ENCODE assay signal across 35 cellular contexts in the genomic region with DNA sequence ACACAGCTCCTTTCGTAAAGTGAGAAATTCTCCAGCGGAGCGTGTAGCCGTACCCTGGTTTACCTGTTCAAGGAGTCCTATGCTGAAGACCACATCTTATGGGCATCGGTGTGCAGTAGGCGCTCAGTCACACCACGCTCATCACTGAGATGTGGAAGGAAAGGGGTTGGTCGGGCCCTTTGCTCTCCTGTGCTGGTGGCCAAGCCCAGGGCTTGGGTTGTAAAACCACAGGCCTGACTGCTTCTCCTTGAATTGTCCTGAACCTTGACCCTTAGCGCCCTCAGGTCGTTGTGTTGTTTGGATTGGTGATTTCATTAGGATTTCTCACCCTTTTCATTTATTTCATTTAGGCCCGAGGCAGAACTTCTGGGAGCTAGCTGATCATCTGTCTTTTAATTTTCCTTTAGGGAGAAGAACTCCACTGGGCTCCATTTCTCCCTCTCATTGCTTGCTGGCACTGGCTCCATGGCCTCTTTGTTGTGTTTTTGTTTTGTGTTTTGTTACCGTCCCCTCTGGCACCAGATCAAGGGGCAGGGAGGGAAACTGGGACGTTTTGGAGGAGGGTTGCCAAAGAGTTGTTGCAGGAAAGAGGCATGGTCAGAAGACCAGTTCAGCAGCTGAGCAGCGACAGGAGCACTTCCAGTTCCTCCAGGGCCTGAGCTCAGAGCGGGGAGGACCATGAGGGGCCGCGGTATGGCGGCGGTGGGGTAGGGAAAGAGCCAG.
A peak's percentile ranks its signal among the peaks of the same experiment; 100 is the strongest.
DNase-seq lines count a peak whose midpoint lies in the region; ATAC-seq, FAIRE-seq and TF ChIP-seq lines count a peak whose summit lies in the region.
"Had no signal": no experiment of that assay in that cellular context is flagged by ENCODE, and none has a peak within 500 bp of the region (broad histone marks: within the 10 kb centered on the region; RNA-seq: fewer than 3 reads in every experiment).

No MANE protein-coding gene starts in this region.

- H3K27me3 ChIP-seq in GM23338 (ENCODE audit: insufficient read depth): no peaks in the 10 kb centered on the region
- H3K27me3 ChIP-seq in endodermal cell (ENCODE audit: control insufficient read depth, insufficient read depth, low read length, poor library complexity, severe bottlenecking): no peaks in the 10 kb centered on the region
- H3K27me3 ChIP-seq in mesendoderm (ENCODE audit: insufficient read depth, low read length, poor library complexity): no peaks in the 10 kb centered on the region
- no peaks in the 10 kb centered on the region for H3K27me3 ChIP-seq in small intestine (ENCODE audit: control insufficient read depth in 2 of 2, insufficient read depth in 2 of 2, low read length in 2 of 2)
- H3K27me3 ChIP-seq: MG63, sigmoid colon, tibial nerve had no signal

- no peak overlapping the region for H2BK15ac ChIP-seq in mesendoderm (replicated peaks; ENCODE audit: low read depth)

- no peak for ATAC-seq in GM23338
- ATAC-seq in GM21447 (IDR thresholded peaks at IDR 0.05; ENCODE audit: unreplicated experiment): no peak
- no peak for ATAC-seq in GM21529 (IDR thresholded peaks at IDR 0.05; ENCODE audit: unreplicated experiment)
- ATAC-seq: activated CD8-positive, alpha-beta memory T cell treated with anti-CD3 and anti-CD28 coated beads, Interleukin-2, amount 10 ng/mL, durations not matched to agents 7 days and 5 days; K562; T-helper 17 cell had no signal

- H2AK5ac ChIP-seq in mesendoderm (ENCODE audit: low read length): no peak overlapping the region

- H3K4me1 ChIP-seq in GM23338 (ENCODE audit: insufficient read depth): peaks cover 24% of the 10 kb centered on the region
- H3K4me1 ChIP-seq in endodermal cell (ENCODE audit: control insufficient read depth, insufficient read depth, low read length): peaks cover 20% of the 10 kb centered on the region
- H3K4me1 ChIP-seq in mesendoderm (ENCODE audit: control insufficient read depth, low read depth, low read length): peaks cover 8% of the 10 kb centered on the region
- no peaks in the 10 kb centered on the region for H3K4me1 ChIP-seq in small intestine (ENCODE audit: control insufficient read depth in 2 of 2, insufficient read depth in 1 of 2, low read depth in 1 of 2, low read length in 1 of 2)
- H3K4me1 ChIP-seq: sigmoid colon had no signal

- H4K5ac ChIP-seq in mesendoderm (ENCODE audit: low read length): no peak overlapping the region

- H3K4me2 ChIP-seq in GM23338 (no peak overlapping the region), mesendoderm (ENCODE audit: low read length) (no peak overlapping the region)
- H3K4me2 ChIP-seq: PC-9, SK-N-SH had no signal

- H3K36me3 ChIP-seq in GM23338 (ENCODE audit: insufficient read depth): no peaks in the 10 kb centered on the region; the same call in 1 of the 2 replicates
- peaks cover 2% of the 10 kb centered on the region for H3K36me3 ChIP-seq in endodermal cell (ENCODE audit: control insufficient read depth, insufficient read depth, low read length)
- no peaks in the 10 kb centered on the region for H3K36me3 ChIP-seq in mesendoderm (ENCODE audit: control insufficient read depth, insufficient read depth, low read length)
- H3K36me3 ChIP-seq in small intestine (ENCODE audit: control insufficient read depth in 2 of 2, insufficient read depth in 2 of 2, low read length in 2 of 2): no peaks in the 10 kb centered on the region
- H3K36me3 ChIP-seq: MG63, sigmoid colon, tibial nerve had no signal

- H3K23ac ChIP-seq in mesendoderm (ENCODE audit: low read length): peak overlapping the region; percentile 29

- no peak overlapping the region for H4K8ac ChIP-seq in mesendoderm (ENCODE audit: low read depth, low read length)

- H3K27ac Mint-ChIP-seq in GM23338 (peak overlapping the region; percentile 66; the same call in 1 of the 2 replicates), endodermal cell (no peak overlapping the region)
- H3K27ac Mint-ChIP-seq: activated CD8-positive, alpha-beta memory T cell treated with anti-CD3 and anti-CD28 coated beads, Interleukin-2, amount 10 ng/mL, durations not matched to agents 7 days and 5 days; activated naive CD8-positive, alpha-beta T cell treated with anti-CD3 and anti-CD28 coated beads, Interleukin-2, amount 10 ng/mL, durations not matched to agents 7 days and 5 days; progenitor cell of endocrine pancreas; T-helper 17 cell had no signal

- peaks cover 4% of the 10 kb centered on the region; the same call in 1 of the 2 replicates for H3K9me2 ChIP-seq in GM23338 (ENCODE audit: insufficient read depth)
- H3K9me2 ChIP-seq: SK-N-SH had no signal

- H3K9me3 Mint-ChIP-seq in GM23338 (no peaks in the 10 kb centered on the region; the same call in 1 of the 3 replicates), endodermal cell (no peaks in the 10 kb centered on the region)
- H3K9me3 Mint-ChIP-seq: activated naive CD8-positive, alpha-beta T cell treated with anti-CD3 and anti-CD28 coated beads, Interleukin-2, amount 10 ng/mL, durations not matched to agents 7 days and 5 days had no signal

- H3K79me2 ChIP-seq in GM23338 (replicated peaks; ENCODE audit: insufficient read depth): no peaks in the 10 kb centered on the region
- H3K79me2 ChIP-seq in mesendoderm (ENCODE audit: control insufficient read depth, insufficient read depth, low read length): no peaks in the 10 kb centered on the region

- H3K56ac ChIP-seq in mesendoderm (ENCODE audit: low read length): peak overlapping the region; percentile 28

- no peaks in the 10 kb centered on the region for H3K79me1 ChIP-seq in mesendoderm (ENCODE audit: low read length)

- H3K27me3 Mint-ChIP-seq in GM23338 (ENCODE audit: insufficient read depth, low read depth, poor library complexity) (peaks cover 19% of the 10 kb centered on the region), endodermal cell (ENCODE audit: insufficient read depth) (peaks cover 31% of the 10 kb centered on the region)
- H3K27me3 Mint-ChIP-seq: activated CD8-positive, alpha-beta memory T cell treated with anti-CD3 and anti-CD28 coated beads, Interleukin-2, amount 10 ng/mL, durations not matched to agents 7 days and 5 days; T-helper 17 cell had no signal

- no peak overlapping the region for H3K9ac ChIP-seq in endodermal cell (ENCODE audit: extremely low read depth, low read length, poor library complexity, severe bottlenecking)
- no peak overlapping the region for H3K9ac ChIP-seq in mesendoderm (ENCODE audit: low read length)
- H3K9ac ChIP-seq: SK-N-SH had no signal

- no peaks in the 10 kb centered on the region for H4K20me1 ChIP-seq in GM23338 (replicated peaks; ENCODE audit: insufficient read depth)

- H3K18ac ChIP-seq in mesendoderm (ENCODE audit: low read length): no peak overlapping the region

- no peak overlapping the region for H2AFZ ChIP-seq in GM23338
- H2AFZ ChIP-seq: PC-9 had no signal

- H3K4me1 Mint-ChIP-seq in GM23338 (peaks cover 42% of the 10 kb centered on the region), endodermal cell (peaks cover 56% of the 10 kb centered on the region)
- H3K4me1 Mint-ChIP-seq: activated CD8-positive, alpha-beta memory T cell treated with anti-CD3 and anti-CD28 coated beads, Interleukin-2, amount 10 ng/mL, durations not matched to agents 7 days and 5 days; activated naive CD8-positive, alpha-beta T cell treated with anti-CD3 and anti-CD28 coated beads, Interleukin-2, amount 10 ng/mL, durations not matched to agents 7 days and 5 days; T-helper 17 cell had no signal

- H2BK120ac ChIP-seq in mesendoderm (ENCODE audit: low read depth, low read length): no peak overlapping the region

- no peak overlapping the region for H3K4ac ChIP-seq in mesendoderm (ENCODE audit: low read depth, low read length)

- DNase-seq in GM23338 (ENCODE audit: low spot score): no peak
- peak; percentile 39 for DNase-seq in endodermal cell
- DNase-seq in mesendoderm: no peak
- peak; percentile 16 for DNase-seq in small intestine
- DNase-seq in inferior parietal cortex (ENCODE audit: extremely low spot score): no peak
- DNase-seq: activated CD4-positive, alpha-beta T cell treated with anti-CD3 and anti-CD28 coated beads, Interleukin-2, amount 50 U/mL, for 4 hours; activated CD8-positive, alpha-beta memory T cell treated with anti-CD3 and anti-CD28 coated beads, Interleukin-2, amount 10 ng/mL, durations not matched to agents 7 days and 5 days; activated gamma-delta T cell treated with Interleukin-2 at 50 U/mL for 16 hours; activated naive CD8-positive, alpha-beta T cell treated with anti-CD3 and anti-CD28 coated beads, Interleukin-2, amount 10 ng/mL, durations not matched to agents 7 days and 5 days; activated T-cell treated with anti-CD3 and anti-CD28 coated beads, Interleukin-2, amount 50 U/mL, for 48 hours; central memory CD4-positive, alpha-beta T cell; COR-L47; cortex of kidney; DMS53; effector memory CD4-positive, alpha-beta T cell; kidney glomerular epithelial cell; MG63; NCI-H1105 treated with DMSO at 0.1 percent for 48 hours; NCI-H187 treated with DMSO at 0.1 percent for 48 hours; NCI-H526; NK-92 treated with Interleukin-12 subunit alpha and Interleukin-12 subunit beta, amount 100 ng/mL, for 24 hours; PC-9; sigmoid colon; SK-N-SH; stimulated activated CD4-positive, alpha-beta T cell treated with anti-CD3 and anti-CD28 coated beads, Interleukin-4, amount 100 ng/mL, for 1 hour; T-helper 17 cell had no signal

- no peak for FAIRE-seq in small intestine (lab: Jason Lieb, UNC)
- FAIRE-seq: astrocyte, G401.6, H54, K562, TTC549 had no signal

- WGBS in endodermal cell (ENCODE audit: insufficient coverage in 1 of 2, insufficient read length in 1 of 2), 2 experiments: 81 to 87% methylated on average over 12 to 19 of the region's 19 CpGs
- no CpG with 5 or more reads among the region's 19 CpGs for WGBS in mesendoderm (ENCODE audit: extremely low coverage, insufficient coverage, low lambda C conversion rate)
- WGBS in small intestine, 3 donors: 76 to 81% (median 81%) methylated on average over 19 of the region's 19 CpGs

- H3K27ac ChIP-seq in GM23338 (ENCODE audit: low read depth) (no peak overlapping the region), endodermal cell (ENCODE audit: low read depth, low read length) (no peak overlapping the region), mesendoderm (ENCODE audit: low read depth, low read length) (no peak overlapping the region), small intestine (ENCODE audit: low read depth in 1 of 2, low read length in 1 of 2) (no peak overlapping the region)
- H3K27ac ChIP-seq: PC-9, sigmoid colon, tibial nerve had no signal

- no peak overlapping the region for H3K4me3 Mint-ChIP-seq in GM23338
- H3K4me3 Mint-ChIP-seq in endodermal cell: peak overlapping the region; percentile 27
- H3K4me3 Mint-ChIP-seq: activated CD8-positive, alpha-beta memory T cell treated with anti-CD3 and anti-CD28 coated beads, Interleukin-2, amount 10 ng/mL, durations not matched to agents 7 days and 5 days; activated naive CD8-positive, alpha-beta T cell treated with anti-CD3 and anti-CD28 coated beads, Interleukin-2, amount 10 ng/mL, durations not matched to agents 7 days and 5 days; T-helper 17 cell had no signal

- 0 out of 2 replicates have a peak, but pooled peaks cover 5% of the 10 kb centered on the region for H3F3A ChIP-seq in GM23338 (replicated peaks; ENCODE audit: low read depth)

- TF ChIP-seq CTCF in GM23338 (conservative IDR thresholded peaks at IDR 0.05; ENCODE audit: low read depth in 2 of 2) (no peak), endodermal cell (conservative IDR thresholded peaks at IDR 0.05) (no peak)

- H2BK5ac ChIP-seq in mesendoderm (ENCODE audit: low read length): no peak overlapping the region

- H3K9me3 ChIP-seq in endodermal cell (ENCODE audit: control insufficient read depth, low read length) (no peaks in the 10 kb centered on the region), small intestine (ENCODE audit: control insufficient read depth, low read depth) (no peaks in the 10 kb centered on the region)
- H3K9me3 ChIP-seq: MG63, sigmoid colon, SK-N-SH, tibial nerve had no signal

- H3K36me3 Mint-ChIP-seq in GM23338 (ENCODE audit: low read depth) (0 out of 3 replicates have a peak, but pooled peaks cover 4% of the 10 kb centered on the region), endodermal cell (ENCODE audit: low read depth) (peaks cover 6% of the 10 kb centered on the region)
- H3K36me3 Mint-ChIP-seq: activated CD8-positive, alpha-beta memory T cell treated with anti-CD3 and anti-CD28 coated beads, Interleukin-2, amount 10 ng/mL, durations not matched to agents 7 days and 5 days; activated naive CD8-positive, alpha-beta T cell treated with anti-CD3 and anti-CD28 coated beads, Interleukin-2, amount 10 ng/mL, durations not matched to agents 7 days and 5 days had no signal

- H3K4me3 ChIP-seq in GM23338 (no peak overlapping the region), endodermal cell (ENCODE audit: low read length) (no peak overlapping the region), mesendoderm (ENCODE audit: low read length) (no peak overlapping the region), small intestine (ENCODE audit: low read depth in 1 of 2, low read length in 2 of 2) (no peak overlapping the region)
- H3K4me3 ChIP-seq: K562, MG63, PC-9, sigmoid colon, tibial nerve had no signal

Comparison
In these comparisons a context has a peak if more than half of its experiments do, and no peak if none do; other contexts are left out.
1. DNase-seq: peak in endodermal cell (single experiment) and small intestine (single experiment); none in GM23338 (single experiment), mesendoderm (single experiment) and inferior parietal cortex (single experiment).